Comparison of ENCODE assay signal across 25 cellular contexts in genomic region chr3:11258958-11259357, GRCh38. TPM values are rescaled to one million over a fixed set of nuclear protein-coding genes. Genes with fewer than 3 reads are reported as not detected.
A peak's percentile ranks its signal among the peaks of the same experiment; 100 is the strongest.
DNase-seq lines count a peak whose midpoint lies in the region; ATAC-seq and TF ChIP-seq lines count a peak whose summit lies in the region.
"Had no signal": no experiment of that assay in that cellular context is flagged by ENCODE, and none has a peak within 500 bp of the region (broad histone marks: within the 10 kb centered on the region; RNA-seq: fewer than 3 reads in every experiment).

No MANE protein-coding gene starts in this region.

- no peaks in the 10 kb centered on the region for H3K27me3 ChIP-seq in upper lobe of right lung

- no peaks in the 10 kb centered on the region for H3K4me1 ChIP-seq in upper lobe of right lung
- H3K4me1 ChIP-seq: Caco-2, HAP-1, SJCRH30 had no signal

- H3K9me3 ChIP-seq in upper lobe of right lung = no peaks in the 10 kb centered on the region
- H3K9me3 ChIP-seq: Caco-2, HAP-1, SJCRH30 had no signal

- H3K4me1 Mint-ChIP-seq in WTC11 (no peaks in the 10 kb centered on the region), chondrocyte (ENCODE audit: low read depth) (no peaks in the 10 kb centered on the region)
- H3K4me1 Mint-ChIP-seq: CD4-positive, alpha-beta memory T cell had no signal

- POLR2A ChIA-PET in WTC11 (lab: Charles Lee) = no interaction called here

- no peak overlapping the region for H3K4me3 Mint-ChIP-seq in WTC11
- H3K4me3 Mint-ChIP-seq in chondrocyte (ENCODE audit: unreplicated experiment) = no peak overlapping the region
- H3K4me3 Mint-ChIP-seq: CD4-positive, alpha-beta memory T cell; HFFc6 had no signal

- DNase-seq in WTC11 (ENCODE audit: low spot score) (no peak), chondrocyte (ENCODE audit: low spot score) (no peak), fibroblast of the aortic adventitia (ENCODE audit: low read depth) (no peak), upper lobe of right lung (no peak)
- no peak for DNase-seq in activated CD8-positive, alpha-beta memory T cell treated with anti-CD3 and anti-CD28 coated beads, Interleukin-2, amount 50 U/mL, for 48 hours
- DNase-seq in stimulated activated CD4-positive, alpha-beta T cell treated with anti-CD3 and anti-CD28 coated beads, Interleukin-2, amount 100 ng/mL, for 24 hours = no peak
- DNase-seq: C1 segment of cervical spinal cord; Caco-2; CD4-positive, alpha-beta memory T cell; EL; GDM1; GM23248; HFFc6; KG1; MM.1S; NCI-H2029; NCI-H446; NCI-H524 treated with DMSO at 0.1 percent for 48 hours; NCI-H774; NK-92 treated with Interleukin-12 subunit alpha and Interleukin-12 subunit beta, amount 100 ng/mL, for 24 hours; PC-3; SJCRH30 had no signal

- H3K27me3 Mint-ChIP-seq in WTC11 (ENCODE audit: low read depth) (peaks cover 7% of the 10 kb centered on the region), chondrocyte (ENCODE audit: low read depth) (no peaks in the 10 kb centered on the region)

- CTCF ChIA-PET in WTC11 (lab: Charles Lee) = interaction anchor here (1.1 kb wide), 1 partner anchor 76 kb away, joined by 4 read pairs; no protein-coding TSS in a partner anchor

- H3K27ac Mint-ChIP-seq in WTC11 (no peak overlapping the region), chondrocyte (ENCODE audit: unreplicated experiment) (no peak overlapping the region)
- H3K27ac Mint-ChIP-seq: CD4-positive, alpha-beta memory T cell; HFFc6 had no signal

- intact Hi-C loops in upper lobe of right lung (cut with DNase I) = no loop called here

- no peaks in the 10 kb centered on the region for H3K36me3 ChIP-seq in upper lobe of right lung
- H3K36me3 ChIP-seq: HAP-1, SJCRH30 had no signal

- peaks cover 7% of the 10 kb centered on the region; the same call in 1 of the 2 replicates for H3K9me3 Mint-ChIP-seq in WTC11
- no peaks in the 10 kb centered on the region for H3K9me3 Mint-ChIP-seq in chondrocyte (ENCODE audit: low read depth)
- H3K9me3 Mint-ChIP-seq: HFFc6 had no signal

- ATAC-seq in WTC11 (peak; percentile 62), GM18907 (IDR thresholded peaks at IDR 0.05; ENCODE audit: unreplicated experiment) (no peak), upper lobe of right lung (no peak)
- ATAC-seq: PC-3, SK-N-SH treated with all-trans-retinoic acid at 6 μM for 48 hours had no signal

- no peak overlapping the region for H3K27ac ChIP-seq in upper lobe of right lung
- H3K27ac ChIP-seq: GM23248, SJCRH30 had no signal

- H3K36me3 Mint-ChIP-seq in WTC11 (no peaks in the 10 kb centered on the region), chondrocyte (ENCODE audit: low read depth) (peaks cover 28% of the 10 kb centered on the region)

- no peak for TF ChIP-seq CTCF in WTC11 (IDR thresholded peaks at IDR 0.05)
- peak; percentile 14 for TF ChIP-seq CTCF in chondrocyte (IDR thresholded peaks at IDR 0.05)
- peak; percentile 8 for TF ChIP-seq CTCF in fibroblast of the aortic adventitia (IDR thresholded peaks at IDR 0.05; ENCODE audit: insufficient read depth, low read length)
- no peak for TF ChIP-seq CTCF in upper lobe of right lung (IDR thresholded peaks at IDR 0.05)

- no peak overlapping the region for H3K4me3 ChIP-seq in fibroblast of the aortic adventitia (ENCODE audit: low read depth, low read length)
- no peak overlapping the region for H3K4me3 ChIP-seq in upper lobe of right lung
- H3K4me3 ChIP-seq: GM23248, HAP-1, SJCRH30 had no signal

TF ChIP-seq in WTC11, 78 proteins besides CTCF, POLR2A, EP300 and RAD21 (continues in another document):
- TF ChIP-seq RELA (CRISPR knock-in tag; IDR thresholded peaks at IDR 0.05; ENCODE audit: borderline replicate concordance) (no peak), ZNF423 (CRISPR knock-in tag; IDR thresholded peaks at IDR 0.05) (no peak), SMAD4 (CRISPR knock-in tag; IDR thresholded peaks at IDR 0.05) (no peak), ZNF512 (CRISPR knock-in tag; IDR thresholded peaks at IDR 0.05; ENCODE audit: borderline replicate concordance) (no peak), MAX (CRISPR knock-in tag; IDR thresholded peaks at IDR 0.05) (no peak), ATF2 (CRISPR knock-in tag; IDR thresholded peaks at IDR 0.05; ENCODE audit: borderline replicate concordance, low read depth) (no peak), MYBL2 (CRISPR knock-in tag; IDR thresholded peaks at IDR 0.05) (no peak), FOXK1 (CRISPR knock-in tag; IDR thresholded peaks at IDR 0.05) (no peak), NR2C2 (CRISPR knock-in tag; IDR thresholded peaks at IDR 0.05) (no peak), ELF4 (CRISPR knock-in tag; IDR thresholded peaks at IDR 0.05; ENCODE audit: low read depth) (no peak), AR (CRISPR knock-in tag; IDR thresholded peaks at IDR 0.05) (no peak), IRF2 (CRISPR knock-in tag; IDR thresholded peaks at IDR 0.05; ENCODE audit: borderline replicate concordance, low read depth) (no peak), ZNF232 (CRISPR knock-in tag; IDR thresholded peaks at IDR 0.05) (no peak)

RNA-seq across cellular contexts. Expression of gene ATG7, which starts 13.2 kb away (rescaled TPM):
- total RNA-seq in WTC11 (2021) (17.4 to 21.2 TPM (median 17.5 TPM) in 3 replicates), chondrocyte (27.4 to 34.3 TPM (median 29.0 TPM) in 3 replicates), fibroblast of the aortic adventitia (ENCODE audit: low replicate concordance) (97.9 and 142 TPM in 2 replicates), upper lobe of right lung (49.9 TPM)

Comparison
In these comparisons a context has a peak if more than half of its experiments do, and no peak if none do; other contexts are left out.
1. CTCF ChIP-seq: peak in chondrocyte (single experiment) and fibroblast of the aortic adventitia (single experiment); none in WTC11 (single experiment) and upper lobe of right lung (single experiment).